17 cellular contexts compared by ENCODE assay signal in the genomic region with DNA sequence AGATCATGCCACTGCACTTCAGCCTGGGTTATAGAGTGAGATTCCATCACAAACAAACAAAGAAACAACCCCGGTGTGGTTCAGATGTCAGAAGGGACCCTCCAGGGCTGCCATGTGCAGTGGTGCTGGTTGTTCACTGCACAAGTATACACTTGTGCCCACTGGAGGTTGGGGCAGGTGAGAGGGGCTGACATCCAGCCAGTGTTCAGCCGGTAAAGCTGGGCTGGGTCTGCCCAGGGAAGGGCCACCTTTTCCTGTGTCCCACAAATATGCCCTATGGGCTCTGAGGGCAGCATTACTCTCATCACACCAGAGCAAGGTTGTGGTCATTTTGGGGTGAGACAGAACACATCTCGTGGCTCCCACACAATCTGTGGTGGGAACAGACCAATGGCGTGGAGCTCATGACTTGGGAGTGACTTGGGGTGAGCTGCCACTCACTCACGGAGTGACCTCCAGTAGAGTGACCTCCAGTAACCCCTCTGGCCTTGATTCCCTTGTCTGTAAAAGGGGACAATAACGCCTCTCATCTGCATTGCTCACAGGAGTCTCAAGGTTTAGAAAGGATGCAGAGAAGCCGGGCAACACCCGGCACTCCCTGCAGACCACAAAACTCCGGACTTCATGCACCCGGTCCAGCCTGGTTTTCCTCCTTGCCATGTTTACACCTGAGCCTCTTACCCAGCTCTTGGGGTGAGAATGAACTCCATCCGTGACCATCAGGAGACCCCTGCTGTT.
DNase-seq lines count a peak whose midpoint lies in the region; ATAC-seq, FAIRE-seq and TF ChIP-seq lines count a peak whose summit lies in the region.
"Had no signal": no experiment of that assay in that cellular context is flagged by ENCODE, and none has a peak within 500 bp of the region (broad histone marks: within the 10 kb centered on the region; RNA-seq: fewer than 3 reads in every experiment).

No MANE protein-coding gene starts in this region.

- no peak overlapping the region for H3K14ac ChIP-seq in neuronal stem cell (ENCODE audit: low read length)

- TF ChIP-seq CTCF in natural killer cell (IDR thresholded peaks at IDR 0.05) (no peak), RWPE2 (IDR thresholded peaks at IDR 0.05; ENCODE audit: poor library complexity, severe bottlenecking) (no peak)

- H4K8ac ChIP-seq in neuronal stem cell (ENCODE audit: low read depth, low read length): no peak overlapping the region

- H3K4me1 Mint-ChIP-seq in natural killer cell treated with Interleukin-12 subunit alpha and Interleukin-12 subunit beta and Interleukin-15 and Interleukin-18, amount 100 ng/mL, for 72 hours (ENCODE audit: low read depth in 2 of 2): no peaks in the 10 kb centered on the region
- H3K4me1 Mint-ChIP-seq in natural killer cell: no peaks in the 10 kb centered on the region
- H3K4me1 Mint-ChIP-seq: CD4-positive, alpha-beta memory T cell had no signal

- no peak overlapping the region for H2BK5ac ChIP-seq in neuronal stem cell (ENCODE audit: low read length)

- H3K4me1 ChIP-seq in RWPE2 (ENCODE audit: insufficient read depth, poor library complexity, severe bottlenecking): no peaks in the 10 kb centered on the region
- no peaks in the 10 kb centered on the region for H3K4me1 ChIP-seq in neuronal stem cell (ENCODE audit: control insufficient read depth in 2 of 2, insufficient read depth in 1 of 2, low read depth in 1 of 2, low read length in 2 of 2)
- H3K4me1 ChIP-seq in small intestine (ENCODE audit: control insufficient read depth in 2 of 2, insufficient read depth in 1 of 2, low read depth in 1 of 2, low read length in 1 of 2): no peaks in the 10 kb centered on the region

- peak; percentile 36 to 50 for ATAC-seq in natural killer cell treated with Interleukin-12 subunit alpha and Interleukin-12 subunit beta and Interleukin-15 and Interleukin-18, amount 100 ng/mL, for 72 hours
- ATAC-seq in natural killer cell (no peak), RWPE2 (ENCODE audit: low read depth) (no peak; the same call in 2 of the 3 replicates), HG03108 (IDR thresholded peaks at IDR 0.05; ENCODE audit: unreplicated experiment) (no peak)

- H3K36me3 ChIP-seq in RWPE2 (ENCODE audit: low read depth) (no peaks in the 10 kb centered on the region), neuronal stem cell (replicated peaks in 1 of 2; ENCODE audit: control insufficient read depth in 2 of 2, insufficient read depth in 2 of 2, low read length in 2 of 2) (no peaks in the 10 kb centered on the region), small intestine (ENCODE audit: control insufficient read depth in 2 of 2, insufficient read depth in 2 of 2, low read length in 2 of 2) (no peaks in the 10 kb centered on the region)
- H3K36me3 ChIP-seq: HAP-1 had no signal

- H2AK5ac ChIP-seq in neuronal stem cell (ENCODE audit: low read depth, low read length): peak overlapping the region; percentile 63

- H3K23ac ChIP-seq in neuronal stem cell (ENCODE audit: low read depth, low read length, poor library complexity): no peak overlapping the region

- H3K9me3 Mint-ChIP-seq in natural killer cell treated with Interleukin-12 subunit alpha and Interleukin-12 subunit beta and Interleukin-15 and Interleukin-18, amount 100 ng/mL, for 72 hours: no peaks in the 10 kb centered on the region
- no peaks in the 10 kb centered on the region for H3K9me3 Mint-ChIP-seq in natural killer cell
- H3K9me3 Mint-ChIP-seq: CD4-positive, alpha-beta memory T cell had no signal

- H3K9me3 ChIP-seq in RWPE2 (ENCODE audit: severe bottlenecking) (no peaks in the 10 kb centered on the region), neuronal stem cell (replicated peaks in 1 of 2; ENCODE audit: control insufficient read depth in 2 of 2, insufficient read depth in 1 of 2, low read depth in 1 of 2, low read length in 2 of 2) (no peaks in the 10 kb centered on the region), small intestine (ENCODE audit: control insufficient read depth, low read depth) (no peaks in the 10 kb centered on the region)
- H3K9me3 ChIP-seq: HAP-1 had no signal

- H2BK12ac ChIP-seq in neuronal stem cell (ENCODE audit: low read length): peak overlapping the region; percentile 52

- no peaks in the 10 kb centered on the region for H3K79me1 ChIP-seq in neuronal stem cell (ENCODE audit: low read depth, low read length)

- H2BK15ac ChIP-seq in neuronal stem cell (ENCODE audit: low read length): no peak overlapping the region

- peak overlapping the region; percentile 21 for H2BK120ac ChIP-seq in neuronal stem cell (ENCODE audit: low read depth, low read length)

- H3K27ac ChIP-seq in RWPE2 (ENCODE audit: poor library complexity, severe bottlenecking) (no peak overlapping the region), neuronal stem cell (replicated peaks; ENCODE audit: low read length) (no peak overlapping the region), small intestine (ENCODE audit: low read depth in 1 of 2, low read length in 1 of 2) (no peak overlapping the region)
- H3K27ac ChIP-seq: C4-2B had no signal

- H3K4me3 ChIP-seq in RWPE2 (ENCODE audit: severe bottlenecking) (no peak overlapping the region), neuronal stem cell (ENCODE audit: low read length in 2 of 2) (no peak overlapping the region), small intestine (ENCODE audit: low read depth in 1 of 2, low read length in 2 of 2) (no peak overlapping the region)
- H3K4me3 ChIP-seq: HAP-1 had no signal

- no peak for FAIRE-seq in small intestine (lab: Jason Lieb, UNC)
- FAIRE-seq in GM19239 (lab: Jason Lieb, UNC): no peak
- FAIRE-seq: G401.6, GM12891 had no signal

- WGBS in neuronal stem cell (ENCODE audit: extremely low coverage in 2 of 2, insufficient read length in 2 of 2, insufficient replicate concordance in 1 of 2), 2 donors: no CpG with 5 or more reads among the region's 11 CpGs
- WGBS in small intestine, 3 donors: 66 to 81% (median 68%) methylated on average over 11 of the region's 11 CpGs

- peaks cover 20 to 39% of the 10 kb centered on the region in 2 donors for H3K27me3 Mint-ChIP-seq in natural killer cell treated with Interleukin-12 subunit alpha and Interleukin-12 subunit beta and Interleukin-15 and Interleukin-18, amount 100 ng/mL, for 72 hours
- peaks cover 24 to 27% of the 10 kb centered on the region in 2 donors for H3K27me3 Mint-ChIP-seq in natural killer cell (ENCODE audit: low read depth in 2 of 2)

- no peak overlapping the region for H3K4me2 ChIP-seq in neuronal stem cell (ENCODE audit: insufficient read depth, low read length, poor library complexity, severe bottlenecking)

- no peak for DNase-seq in natural killer cell treated with Interleukin-12 subunit alpha and Interleukin-12 subunit beta and Interleukin-15 and Interleukin-18, amount 100 ng/mL, for 72 hours (ENCODE audit: low spot score)
- DNase-seq in natural killer cell: no peak
- peak; percentile 34 for DNase-seq in RWPE2 (ENCODE audit: low spot score)
- no peak for DNase-seq in neuronal stem cell (ENCODE audit: low spot score)
- DNase-seq in pons (ENCODE audit: low spot score): no peak
- no peak for DNase-seq in small intestine
- no peak for DNase-seq in GM19239 (ENCODE audit: insufficient read length, low spot score)
- DNase-seq: ACHN; CD4-positive, alpha-beta memory T cell; DMS79; EL; GOT3 had no signal

- no peak overlapping the region for H3K4me3 Mint-ChIP-seq in natural killer cell treated with Interleukin-12 subunit alpha and Interleukin-12 subunit beta and Interleukin-15 and Interleukin-18, amount 100 ng/mL, for 72 hours
- H3K4me3 Mint-ChIP-seq in natural killer cell: no peak overlapping the region

- no peaks in the 10 kb centered on the region for H3K36me3 Mint-ChIP-seq in natural killer cell treated with Interleukin-12 subunit alpha and Interleukin-12 subunit beta and Interleukin-15 and Interleukin-18, amount 100 ng/mL, for 72 hours
- no peaks in the 10 kb centered on the region for H3K36me3 Mint-ChIP-seq in natural killer cell
- H3K36me3 Mint-ChIP-seq: CD4-positive, alpha-beta memory T cell had no signal

- H2AFZ ChIP-seq in neuronal stem cell (ENCODE audit: low read length): no peak overlapping the region

- H4K91ac ChIP-seq in neuronal stem cell (ENCODE audit: low read depth, low read length, poor library complexity): no peak overlapping the region

- no peak overlapping the region for H3K9ac ChIP-seq in neuronal stem cell (ENCODE audit: low read depth, low read length, poor library complexity)

- H3K18ac ChIP-seq in neuronal stem cell (ENCODE audit: low read length): peak overlapping the region; percentile 61

- H3K27me3 ChIP-seq in RWPE2 (ENCODE audit: insufficient read depth, poor library complexity, severe bottlenecking) (peaks cover 25% of the 10 kb centered on the region), neuronal stem cell (ENCODE audit: control insufficient read depth in 3 of 3, insufficient read depth in 3 of 3, low read depth in 1 of 3, low read length in 3 of 3) (peaks cover 0 to 13% (median 0%) of the 10 kb centered on the region in 3 experiments), small intestine (ENCODE audit: control insufficient read depth in 2 of 2, insufficient read depth in 2 of 2, low read length in 2 of 2) (peaks cover 0 to 6% of the 10 kb centered on the region in 2 donors)

- H3K27ac Mint-ChIP-seq in natural killer cell treated with Interleukin-12 subunit alpha and Interleukin-12 subunit beta and Interleukin-15 and Interleukin-18, amount 100 ng/mL, for 72 hours: no peak overlapping the region
- no peak overlapping the region for H3K27ac Mint-ChIP-seq in natural killer cell
- H3K27ac Mint-ChIP-seq: CD4-positive, alpha-beta memory T cell had no signal

- no peak overlapping the region for H3K4ac ChIP-seq in neuronal stem cell (ENCODE audit: low read length)

- intact Hi-C loops in natural killer cell (cut with micrococcal nuclease): no loop called here

Comparison
In these comparisons a context has a peak if more than half of its experiments do, and no peak if none do; other contexts are left out.
1. ATAC-seq: peak in natural killer cell treated with Interleukin-12 subunit alpha and Interleukin-12 subunit beta and Interleukin-15 and Interleukin-18, amount 100 ng/mL, for 72 hours (2 of 2); none in natural killer cell (0 of 3), RWPE2 (single experiment) and HG03108 (single experiment).